In the genomic region with DNA sequence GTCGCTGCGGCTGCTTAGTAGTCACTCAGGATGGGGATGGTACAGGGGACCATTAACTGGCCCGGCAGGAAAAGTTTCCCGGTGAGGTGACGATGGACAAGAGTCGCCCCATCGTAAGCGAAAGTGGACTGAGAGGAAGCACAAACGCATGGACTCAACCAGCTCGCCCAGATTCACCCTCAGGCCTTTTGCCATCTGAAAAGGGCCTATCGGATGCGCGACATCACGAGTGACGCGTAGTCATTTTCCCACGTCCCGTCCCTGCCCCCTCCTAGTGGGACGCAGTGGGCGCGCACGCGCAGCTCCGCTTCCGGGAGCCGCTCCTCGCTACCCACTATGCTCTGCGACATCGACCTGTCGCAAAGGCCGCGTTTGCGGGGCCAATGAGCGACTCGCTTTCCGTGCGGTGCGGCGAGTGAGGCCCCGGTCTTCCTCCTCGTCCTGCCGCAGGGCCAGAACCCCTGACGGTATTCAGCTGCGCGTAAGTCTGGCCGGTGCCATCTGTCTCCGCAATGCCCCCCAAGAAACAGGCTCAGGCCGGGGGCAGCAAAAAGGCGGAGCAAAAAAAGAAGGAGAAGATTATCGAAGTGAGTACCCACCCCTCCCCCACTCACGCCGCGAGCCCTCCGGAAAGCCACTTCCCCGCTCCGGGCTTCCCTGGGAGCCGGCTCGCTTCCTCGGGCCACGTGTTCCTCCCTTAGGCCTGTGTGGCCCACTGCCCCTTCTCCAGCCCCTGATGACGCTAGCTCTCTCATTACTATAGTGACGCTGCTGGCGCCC, we compare ENCODE assay signal across 8 cellular contexts. TPM values are rescaled to one million over a fixed set of nuclear protein-coding genes. Genes with fewer than 3 reads are reported as not detected.
A peak's percentile ranks its signal among the peaks of the same experiment; 100 is the strongest.
DNase-seq lines count a peak whose midpoint lies in the region; ATAC-seq, FAIRE-seq and TF ChIP-seq lines count a peak whose summit lies in the region.

A gene (plus strand): TSS at position 390 of the 780 bp plus-strand sequence. CDS start 123 bp downstream, at position 513.

- ATAC-seq in HG02678 (IDR thresholded peaks at IDR 0.05; ENCODE audit: unreplicated experiment) (peak; percentile 82), Right ventricle myocardium inferior (peak; percentile 100), pancreas (peak; percentile 97 to 100 (median 99))
- peak; percentile 90 for ATAC-seq in activated naive CD8-positive, alpha-beta T cell treated with anti-CD3 and anti-CD28 coated beads, Interleukin-2, amount 50 U/mL, for 24 hours

- H3K27me3 ChIP-seq in pancreas (no peaks in the 10 kb centered on the region), tibial artery (no peaks in the 10 kb centered on the region)

- H3K36me3 ChIP-seq in pancreas (no peaks in the 10 kb centered on the region), tibial artery (no peaks in the 10 kb centered on the region)

- FAIRE-seq in pancreas (lab: Jason Lieb, UNC): no peak

- H3K27ac ChIP-seq in pancreas (peak within 1 kb of the TSS; percentile 67 to 93 (median 81)), tibial artery (peak within 1 kb of the TSS; percentile 87 to 88)

- peaks cover 23% of the 10 kb centered on the region for H3K36me3 Mint-ChIP-seq in activated naive CD8-positive, alpha-beta T cell treated with anti-CD3 and anti-CD28 coated beads, Interleukin-2, amount 50 U/mL, for 24 hours (ENCODE audit: low read depth)

- peaks cover 77% of the 10 kb centered on the region for H3K4me1 Mint-ChIP-seq in activated naive CD8-positive, alpha-beta T cell treated with anti-CD3 and anti-CD28 coated beads, Interleukin-2, amount 50 U/mL, for 24 hours

- H3K27ac Mint-ChIP-seq in activated naive CD8-positive, alpha-beta T cell treated with anti-CD3 and anti-CD28 coated beads, Interleukin-2, amount 50 U/mL, for 24 hours: peak within 1 kb of the TSS; percentile 99

- H3K4me3 ChIP-seq in GM12864 (ENCODE audit: low read depth, low read length) (peak within 1 kb of the TSS; percentile 82), pancreas (peak within 1 kb of the TSS; percentile 69 to 89 (median 84)), tibial artery (peak within 1 kb of the TSS; percentile 86 to 97)

- WGBS in pancreas, 2 donors: 0% methylated on average over 58 to 63 of the region's 63 CpGs

- H3K9me3 Mint-ChIP-seq in activated naive CD8-positive, alpha-beta T cell treated with anti-CD3 and anti-CD28 coated beads, Interleukin-2, amount 50 U/mL, for 24 hours: no peaks in the 10 kb centered on the region

- no peak for TF ChIP-seq CTCF in GM12864 (IDR thresholded peaks at IDR 0.05; ENCODE audit: low read depth, low read length, missing control alignments)
- TF ChIP-seq CTCF in pancreas (IDR thresholded peaks at IDR 0.05): no peak
- TF ChIP-seq CTCF in tibial artery (IDR thresholded peaks at IDR 0.05): peak in 1 of 2 experiments; percentile 5

- H3K4me1 ChIP-seq in pancreas (peaks cover 17 to 35% (median 30%) of the 10 kb centered on the region in 3 donors), tibial artery (peaks cover 0 to 53% (median 28%) of the 10 kb centered on the region in 4 donors)

- peak within 1 kb of the TSS; percentile 93 for H3K4me3 Mint-ChIP-seq in activated naive CD8-positive, alpha-beta T cell treated with anti-CD3 and anti-CD28 coated beads, Interleukin-2, amount 50 U/mL, for 24 hours

- intact Hi-C loops in Right ventricle myocardium inferior (cut with DNase I): loop anchor here (5.0 kb wide), 1 partner anchor 101 kb away; no protein-coding TSS in a partner anchor
- intact Hi-C loops in pancreas (cut with DNase I): no loop called here
- intact Hi-C loops in tibial artery (cut with DNase I; ENCODE audit: low total_unique reads): loop anchor here (5.0 kb wide), 1 partner anchor 106 kb away; a partner anchor contains a TSS

- H3K9me3 ChIP-seq in pancreas (no peaks in the 10 kb centered on the region), tibial artery (no peaks in the 10 kb centered on the region)

- peaks cover 2% of the 10 kb centered on the region for H3K27me3 Mint-ChIP-seq in activated naive CD8-positive, alpha-beta T cell treated with anti-CD3 and anti-CD28 coated beads, Interleukin-2, amount 50 U/mL, for 24 hours

- peak; percentile 96 for DNase-seq in GM12864 (ENCODE audit: low read depth)
- peak; percentile 69 for DNase-seq in NCI-H128 (lab: John Stamatoyannopoulos, UW; ENCODE audit: unreplicated experiment)
- peak; percentile 94 for DNase-seq in SW480 (ENCODE audit: low spot score)
- DNase-seq in activated naive CD8-positive, alpha-beta T cell treated with anti-CD3 and anti-CD28 coated beads, Interleukin-2, amount 50 U/mL, for 24 hours: peak; percentile 96
- DNase-seq in Right ventricle myocardium inferior (ENCODE audit: missing footprints): peak; percentile 99
- peak; percentile 96 to 99 (median 96) for DNase-seq in pancreas
- peak; percentile 95 to 99 for DNase-seq in tibial artery

RNA-seq across cellular contexts. Expression of the gene that starts here (rescaled TPM):
- total RNA-seq in Right ventricle myocardium inferior: 27.2 TPM
- total RNA-seq in pancreas: 10 to 100 TPM; 23.4 to 33.0 (median 30.4) TPM
- 10 to 100 TPM; 31.2 to 33.2 TPM for polyA plus RNA-seq in pancreas

Comparison
In these comparisons a context has a peak if more than half of its experiments do, and no peak if none do; other contexts are left out.
1. Peak in every context shown above with its lines: DNase-seq, ATAC-seq, H3K4me3 ChIP-seq and H3K27ac ChIP-seq.
2. intact Hi-C loops: an anchor here in Right ventricle myocardium inferior (5.0 kb wide) and tibial artery (5.0 kb wide); none called in pancreas.